7 cellular contexts compared by ENCODE assay signal in genomic region chr1:233240839-233241682, GRCh38. TPM values are rescaled to one million over a fixed set of nuclear protein-coding genes. Genes with fewer than 3 reads are reported as not detected.
DNase-seq lines count a peak whose midpoint lies in the region; ATAC-seq, FAIRE-seq and TF ChIP-seq lines count a peak whose summit lies in the region.

No MANE protein-coding gene starts in this region.

- H3K79me1 ChIP-seq in H9 (ENCODE audit: insufficient read depth, low read depth, low read length, poor library complexity, severe bottlenecking) = no peaks in the 10 kb centered on the region

- no peak overlapping the region for H2BK5ac ChIP-seq in H9 (ENCODE audit: insufficient read length, low read length)

- no peaks in the 10 kb centered on the region for H3K9me3 Mint-ChIP-seq in H9

- TF ChIP-seq CTCF in H9 (conservative IDR thresholded peaks at IDR 0.05) (peak; percentile 74), dorsolateral prefrontal cortex (IDR thresholded peaks at IDR 0.05 in 54 of 56, conservative IDR thresholded peaks at IDR 0.05 in 2 of 56; ENCODE audit: low read depth in 1 of 56, partially characterized antibody in 56 of 56) (peak in 55 of 56 donors; percentile 26 to 90 (median 79)), lung (IDR thresholded peaks at IDR 0.05; ENCODE audit: control extremely low read depth, extremely low read depth) (peak; percentile 64), uterus (IDR thresholded peaks at IDR 0.05) (peak; percentile 56 to 74 (median 66))

- no peak overlapping the region for H3K14ac ChIP-seq in H9 (ENCODE audit: insufficient read depth, low read length)

- H3K23ac ChIP-seq in H9 (ENCODE audit: insufficient read length, low read depth, low read length) = no peak overlapping the region

- no peak overlapping the region for H3K4ac ChIP-seq in H9 (ENCODE audit: low read depth, low read length)

- H3K4me3 ChIP-seq in dorsolateral prefrontal cortex (peak overlapping the region in 27 of 59 donors; percentile 4 to 49 (median 29)), lung (no peak overlapping the region), uterus (no peak overlapping the region)

- no peak overlapping the region for H3K27ac ChIP-seq in H9 (ENCODE audit: insufficient read length, low read depth, low read length)
- no peak overlapping the region for H3K27ac ChIP-seq in dorsolateral prefrontal cortex
- H3K27ac ChIP-seq in lung (ENCODE audit: low read depth in 1 of 2, low read length in 1 of 2) = no peak overlapping the region
- no peak overlapping the region for H3K27ac ChIP-seq in uterus

- H3K9me3 ChIP-seq in H9 (ENCODE audit: control insufficient read depth, low read depth, low read length) (no peaks in the 10 kb centered on the region), lung (ENCODE audit: control insufficient read depth in 2 of 2, insufficient read depth in 1 of 2, low read length in 1 of 2) (no peaks in the 10 kb centered on the region), uterus (no peaks in the 10 kb centered on the region)

- no peaks in the 10 kb centered on the region for H3K27me3 Mint-ChIP-seq in H9 (ENCODE audit: low read depth)

- no peak overlapping the region for H3K4me3 Mint-ChIP-seq in H9

- no peak overlapping the region for H3K4me2 ChIP-seq in H9 (ENCODE audit: insufficient read depth, insufficient read length, low read length)

- H4K91ac ChIP-seq in H9 (ENCODE audit: insufficient read length, low read depth, low read length) = no peak overlapping the region

- FAIRE-seq in H54 (lab: Jason Lieb, UNC) = no peak

- H3K9ac ChIP-seq in H9 (ENCODE audit: extremely low read depth, insufficient read length, low read length) = no peak overlapping the region

- H3K23me2 ChIP-seq in H9 (ENCODE audit: insufficient read length, low read depth, low read length, poor library complexity, severe bottlenecking) = no peaks in the 10 kb centered on the region

- no peak for ATAC-seq in lung (ENCODE audit: insufficient read depth, low FRiP score)

- H3K36me3 ChIP-seq in lung (ENCODE audit: control insufficient read depth in 2 of 2, insufficient read depth in 2 of 2, low read length in 2 of 2) (no peaks in the 10 kb centered on the region), uterus (no peaks in the 10 kb centered on the region)

- no peak overlapping the region for H3T11ph ChIP-seq in H9 (ENCODE audit: low read length)

- no peak overlapping the region for H4K5ac ChIP-seq in H9 (ENCODE audit: insufficient read length, low read depth, low read length)

- no peak overlapping the region for H4K8ac ChIP-seq in H9 (replicated peaks; ENCODE audit: insufficient read length, low read depth, low read length)

- peaks cover 14 to 39% (median 16%) of the 10 kb centered on the region in 3 experiments; a peak in 6 of 7 replicates for H3K36me3 Mint-ChIP-seq in H9 (ENCODE audit: insufficient read depth in 1 of 3, low read depth in 3 of 3)

- H2BK15ac ChIP-seq in H9 (ENCODE audit: low read depth, low read length) = no peak overlapping the region

- no peak overlapping the region for H2AK5ac ChIP-seq in H9 (ENCODE audit: insufficient read length, low read length)

- intact Hi-C loops in dorsolateral prefrontal cortex (cut with DNase I) (loop anchor here (2.0 to 5.0 kb wide), 3 partner anchors 610 to 1484 kb away; partner anchors contain the start of gene SIPA1L2 (in 1 of the 2)), uterus (cut with DNase I; ENCODE audit: low total_unique reads) (no loop called here)

- no peak overlapping the region for H2BK12ac ChIP-seq in H9 (ENCODE audit: insufficient read length, low read depth, low read length)

- peak overlapping the region in 2 of 3 experiments; percentile 25 to 87; a peak in 2 of 7 replicates for H3K27ac Mint-ChIP-seq in H9

- H3K27me3 ChIP-seq in H9 (ENCODE audit: insufficient read depth, low read length) = no peaks in the 10 kb centered on the region
- no peaks in the 10 kb centered on the region for H3K27me3 ChIP-seq in dorsolateral prefrontal cortex
- no peaks in the 10 kb centered on the region for H3K27me3 ChIP-seq in lung (ENCODE audit: control insufficient read depth, insufficient read depth)
- H3K27me3 ChIP-seq in uterus = no peaks in the 10 kb centered on the region

- no peak overlapping the region for H2AFZ ChIP-seq in H9 (ENCODE audit: low read length)

- H3K56ac ChIP-seq in H9 (ENCODE audit: insufficient read length, low read depth, low read length) = no peak overlapping the region

- H3K18ac ChIP-seq in H9 (ENCODE audit: insufficient read length, low read depth, low read length) = no peak overlapping the region

- DNase-seq in EH (ENCODE audit: low read depth) = peak; percentile 49
- peak; percentile 42 for DNase-seq in H9
- DNase-seq in OCI-M1 (lab: John Stamatoyannopoulos, UW) = peak; percentile 82
- DNase-seq in dorsolateral prefrontal cortex = peak; percentile 47 to 79 (median 70)
- peak; percentile 51 for DNase-seq in lung (ENCODE audit: low spot score)
- DNase-seq in uterus = peak; percentile 21 to 57
- DNase-seq in H54 (ENCODE audit: insufficient read length, low spot score) = no peak

- H4K20me1 ChIP-seq in H9 (ENCODE audit: control insufficient read depth, insufficient read depth, insufficient read length) = no peaks in the 10 kb centered on the region

- no peaks in the 10 kb centered on the region for H3K79me2 ChIP-seq in H9 (ENCODE audit: insufficient read depth, low read length)

- no peak overlapping the region for H2BK120ac ChIP-seq in H9 (ENCODE audit: low read depth, low read length, poor library complexity, severe bottlenecking)

- WGBS in H9 (ENCODE audit: extremely low coverage, insufficient read length, low lambda C conversion rate) = no CpG with 5 or more reads among the region's 8 CpGs
- 30 to 36% methylated on average over 8 of the region's 8 CpGs for WGBS in lung, 2 donors

- H2BK20ac ChIP-seq in H9 (ENCODE audit: low read depth, low read length, poor library complexity, severe bottlenecking) = no peak overlapping the region

- H3K4me1 Mint-ChIP-seq in H9 = peaks cover 3 to 5% of the 10 kb centered on the region in 2 experiments; a peak in 3 of 4 replicates

- TF ChIP-seq POLR2A in uterus (IDR thresholded peaks at IDR 0.05) (no peak), H54 (IDR thresholded peaks at IDR 0.05; ENCODE audit: low read depth, low read length) (no peak)

- H3K4me1 ChIP-seq in H9 (ENCODE audit: insufficient read depth, low read length) = no peaks in the 10 kb centered on the region
- no peaks in the 10 kb centered on the region for H3K4me1 ChIP-seq in lung (ENCODE audit: control insufficient read depth in 2 of 2, insufficient read depth in 2 of 2, low read length in 2 of 2)
- H3K4me1 ChIP-seq in uterus = peaks cover 0 to 11% of the 10 kb centered on the region in 2 donors

RNA-seq across cellular contexts. Expression of gene PCNX2, which starts 54.5 kb away (rescaled TPM):
- total RNA-seq in H9 (2021) (42.0 and 45.1 TPM in 2 replicates), dorsolateral prefrontal cortex (100 to 1,000 TPM in 119 of 120 experiments, 10 to 100 TPM in 1; 85.7 to 219 (median 153) TPM), lung (10 to 100 TPM; 10.3 to 15.1 TPM), uterus (10 to 100 TPM in 2 of 4 donors, 1 to 10 TPM in 2; 4.1 to 36.2 (median 14.1) TPM)
- polyA plus RNA-seq in lung = 1 to 10 TPM; 2.0 to 2.5 TPM
